In the genomic region with DNA sequence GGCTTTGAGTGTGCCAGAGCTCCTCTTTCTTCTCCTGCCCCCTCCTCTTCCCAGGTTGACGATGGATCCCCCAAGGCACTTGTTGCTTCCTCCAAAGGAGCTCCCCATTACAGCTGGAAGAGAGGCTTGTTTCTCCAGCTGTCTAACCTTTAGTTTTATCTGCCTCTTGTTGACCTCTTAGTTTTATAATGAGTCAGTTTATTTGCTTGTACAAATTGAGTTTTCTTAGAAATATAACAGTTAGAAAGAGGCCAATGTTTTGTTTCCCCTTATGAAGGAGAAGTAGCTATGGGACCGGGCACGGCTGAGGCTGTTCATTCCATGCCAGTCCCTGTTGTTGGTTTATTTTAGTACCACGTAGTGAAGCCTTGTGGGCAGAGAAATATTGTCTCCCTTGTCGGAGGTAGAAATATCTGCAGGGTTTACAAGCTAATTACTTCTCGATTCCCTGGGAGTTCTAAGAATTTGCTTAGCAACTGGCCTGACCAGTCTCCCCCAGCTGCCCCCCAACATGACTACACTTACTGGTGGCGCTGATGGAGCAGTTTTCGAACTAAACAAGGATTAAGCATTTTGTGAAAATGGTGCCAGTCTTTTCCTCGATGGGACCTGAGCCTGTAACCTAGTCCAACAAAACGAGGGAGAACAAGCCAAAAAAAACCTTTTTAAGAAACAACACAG, we compare ENCODE assay signal across 8 cellular contexts.
A peak's percentile ranks its signal among the peaks of the same experiment; 100 is the strongest.
DNase-seq lines count a peak whose midpoint lies in the region; ATAC-seq and TF ChIP-seq lines count a peak whose summit lies in the region.

No MANE protein-coding gene starts in this region.

- H3K4me3 ChIP-seq in HEK293 (ENCODE audit: low read depth, low read length) (no peak overlapping the region), brain microvascular endothelial cell (ENCODE audit: low read depth, low read length) (no peak overlapping the region), skeletal muscle satellite cell (ENCODE audit: low read length) (peak overlapping the region; percentile 20)

- DNase-seq in brain microvascular endothelial cell (no peak), left kidney (ENCODE audit: low read depth, low spot score) (peak; percentile 45), GDM1 (lab: John Stamatoyannopoulos, UW) (no peak), HK-2 (ENCODE audit: unreplicated experiment) (no peak)

- H3K27me3 ChIP-seq in brain microvascular endothelial cell (replicated peaks), result no peaks in the 10 kb centered on the region
- H3K27me3 ChIP-seq in skeletal muscle satellite cell (ENCODE audit: control insufficient read depth, insufficient read depth, low read length), result no peaks in the 10 kb centered on the region

- H3K9ac ChIP-seq in skeletal muscle satellite cell (ENCODE audit: low read depth, low read length), result no peak overlapping the region

- CTCF ChIA-PET in HEK293 (lab: Yijun Ruan, JAX), result interaction anchor here (0.6 to 2.1 kb wide), 5 partner anchors 9 to 162 kb away, joined by 3 to 8 read pairs (median 3); no protein-coding TSS in a partner anchor

- H3K9me3 ChIP-seq in HEK293 (ENCODE audit: control insufficient read depth, insufficient read depth, low read depth, low read length) (no peaks in the 10 kb centered on the region), skeletal muscle satellite cell (replicated peaks; ENCODE audit: low read length) (no peaks in the 10 kb centered on the region)

- POLR2A ChIA-PET in HEK293 (lab: Yijun Ruan, JAX), result no interaction called here

- H3K4me2 ChIP-seq in skeletal muscle satellite cell (ENCODE audit: low read length), result peak overlapping the region; percentile 58

- in situ Hi-C loops in brain microvascular endothelial cell (cut with HindIII; ENCODE audit: low pct_ligation_motif_present, low sequenced_read_pairs), result no loop called here

- ATAC-seq in activated CD4-positive, CD25-positive, alpha-beta regulatory T cell treated with anti-CD3 and anti-CD28 coated beads, Interleukin-2, amount 50 U/mL, for 24 hours, result no peak
- ATAC-seq in GM18511 (IDR thresholded peaks at IDR 0.05; ENCODE audit: unreplicated experiment), result no peak

- H3K4me1 ChIP-seq in HEK293 (ENCODE audit: control insufficient read depth, insufficient read depth, low read length), result peaks cover 8% of the 10 kb centered on the region
- peaks cover 23% of the 10 kb centered on the region for H3K4me1 ChIP-seq in skeletal muscle satellite cell (ENCODE audit: control insufficient read depth, insufficient read depth, low read length)

- TF ChIP-seq CTCF in HEK293 (tag by site-specific recombination; IDR thresholded peaks at IDR 0.05) (no peak), brain microvascular endothelial cell (IDR thresholded peaks at IDR 0.05; ENCODE audit: low read depth, low read length, missing control alignments) (no peak)

- H3K36me3 ChIP-seq in HEK293 (ENCODE audit: control insufficient read depth in 2 of 2, insufficient read depth in 1 of 2, low read length in 2 of 2) (no peaks in the 10 kb centered on the region), brain microvascular endothelial cell (replicated peaks) (no peaks in the 10 kb centered on the region), skeletal muscle satellite cell (ENCODE audit: insufficient read depth, low read length) (no peaks in the 10 kb centered on the region)

- H3K27ac ChIP-seq in HEK293 (ENCODE audit: extremely low read depth, low read depth, low read length), result peak overlapping the region; percentile 67
- H3K27ac ChIP-seq in brain microvascular endothelial cell, result peak overlapping the region; percentile 74

TF ChIP-seq in HEK293, 187 proteins besides CTCF, POLR2A, EP300 and RAD21:
- TF ChIP-seq FEZF1 (tag by site-specific recombination; IDR thresholded peaks at IDR 0.05) (peak; percentile 76), BCL11B (tag by site-specific recombination; IDR thresholded peaks at IDR 0.05; ENCODE audit: low read depth) (no peak), SCRT2 (tag by site-specific recombination; IDR thresholded peaks at IDR 0.05) (peak; percentile 67), ZNF335 (tag by site-specific recombination; conservative IDR thresholded peaks at IDR 0.05) (peak; percentile 94), ZNF423 (tag by site-specific recombination; IDR thresholded peaks at IDR 0.05) (no peak)
- TF ChIP-seq, protein P1, sequence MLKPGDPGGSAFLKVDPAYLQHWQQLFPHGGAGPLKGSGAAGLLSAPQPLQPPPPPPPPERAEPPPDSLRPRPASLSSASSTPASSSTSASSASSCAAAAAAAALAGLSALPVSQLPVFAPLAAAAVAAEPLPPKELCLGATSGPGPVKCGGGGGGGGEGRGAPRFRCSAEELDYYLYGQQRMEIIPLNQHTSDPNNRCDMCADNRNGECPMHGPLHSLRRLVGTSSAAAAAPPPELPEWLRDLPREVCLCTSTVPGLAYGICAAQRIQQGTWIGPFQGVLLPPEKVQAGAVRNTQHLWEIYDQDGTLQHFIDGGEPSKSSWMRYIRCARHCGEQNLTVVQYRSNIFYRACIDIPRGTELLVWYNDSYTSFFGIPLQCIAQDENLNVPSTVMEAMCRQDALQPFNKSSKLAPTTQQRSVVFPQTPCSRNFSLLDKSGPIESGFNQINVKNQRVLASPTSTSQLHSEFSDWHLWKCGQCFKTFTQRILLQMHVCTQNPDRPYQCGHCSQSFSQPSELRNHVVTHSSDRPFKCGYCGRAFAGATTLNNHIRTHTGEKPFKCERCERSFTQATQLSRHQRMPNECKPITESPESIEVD (tag by site-specific recombination; IDR thresholded peaks at IDR 0.05), result peak; percentile 37
- TF ChIP-seq, protein P2, sequence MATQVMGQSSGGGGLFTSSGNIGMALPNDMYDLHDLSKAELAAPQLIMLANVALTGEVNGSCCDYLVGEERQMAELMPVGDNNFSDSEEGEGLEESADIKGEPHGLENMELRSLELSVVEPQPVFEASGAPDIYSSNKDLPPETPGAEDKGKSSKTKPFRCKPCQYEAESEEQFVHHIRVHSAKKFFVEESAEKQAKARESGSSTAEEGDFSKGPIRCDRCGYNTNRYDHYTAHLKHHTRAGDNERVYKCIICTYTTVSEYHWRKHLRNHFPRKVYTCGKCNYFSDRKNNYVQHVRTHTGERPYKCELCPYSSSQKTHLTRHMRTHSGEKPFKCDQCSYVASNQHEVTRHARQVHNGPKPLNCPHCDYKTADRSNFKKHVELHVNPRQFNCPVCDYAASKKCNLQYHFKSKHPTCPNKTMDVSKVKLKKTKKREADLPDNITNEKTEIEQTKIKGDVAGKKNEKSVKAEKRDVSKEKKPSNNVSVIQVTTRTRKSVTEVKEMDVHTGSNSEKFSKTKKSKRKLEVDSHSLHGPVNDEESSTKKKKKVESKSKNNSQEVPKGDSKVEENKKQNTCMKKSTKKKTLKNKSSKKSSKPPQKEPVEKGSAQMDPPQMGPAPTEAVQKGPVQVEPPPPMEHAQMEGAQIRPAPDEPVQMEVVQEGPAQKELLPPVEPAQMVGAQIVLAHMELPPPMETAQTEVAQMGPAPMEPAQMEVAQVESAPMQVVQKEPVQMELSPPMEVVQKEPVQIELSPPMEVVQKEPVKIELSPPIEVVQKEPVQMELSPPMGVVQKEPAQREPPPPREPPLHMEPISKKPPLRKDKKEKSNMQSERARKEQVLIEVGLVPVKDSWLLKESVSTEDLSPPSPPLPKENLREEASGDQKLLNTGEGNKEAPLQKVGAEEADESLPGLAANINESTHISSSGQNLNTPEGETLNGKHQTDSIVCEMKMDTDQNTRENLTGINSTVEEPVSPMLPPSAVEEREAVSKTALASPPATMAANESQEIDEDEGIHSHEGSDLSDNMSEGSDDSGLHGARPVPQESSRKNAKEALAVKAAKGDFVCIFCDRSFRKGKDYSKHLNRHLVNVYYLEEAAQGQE (tag by site-specific recombination; IDR thresholded peaks at IDR 0.05), result no peak
- TF ChIP-seq, protein P3, sequence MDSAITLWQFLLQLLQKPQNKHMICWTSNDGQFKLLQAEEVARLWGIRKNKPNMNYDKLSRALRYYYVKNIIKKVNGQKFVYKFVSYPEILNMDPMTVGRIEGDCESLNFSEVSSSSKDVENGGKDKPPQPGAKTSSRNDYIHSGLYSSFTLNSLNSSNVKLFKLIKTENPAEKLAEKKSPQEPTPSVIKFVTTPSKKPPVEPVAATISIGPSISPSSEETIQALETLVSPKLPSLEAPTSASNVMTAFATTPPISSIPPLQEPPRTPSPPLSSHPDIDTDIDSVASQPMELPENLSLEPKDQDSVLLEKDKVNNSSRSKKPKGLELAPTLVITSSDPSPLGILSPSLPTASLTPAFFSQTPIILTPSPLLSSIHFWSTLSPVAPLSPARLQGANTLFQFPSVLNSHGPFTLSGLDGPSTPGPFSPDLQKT (IDR thresholded peaks at IDR 0.05; ENCODE audit: borderline replicate concordance, low read depth, low read length), result no peak
